ENCODE assay signal across 17 cellular contexts in the genomic region with DNA sequence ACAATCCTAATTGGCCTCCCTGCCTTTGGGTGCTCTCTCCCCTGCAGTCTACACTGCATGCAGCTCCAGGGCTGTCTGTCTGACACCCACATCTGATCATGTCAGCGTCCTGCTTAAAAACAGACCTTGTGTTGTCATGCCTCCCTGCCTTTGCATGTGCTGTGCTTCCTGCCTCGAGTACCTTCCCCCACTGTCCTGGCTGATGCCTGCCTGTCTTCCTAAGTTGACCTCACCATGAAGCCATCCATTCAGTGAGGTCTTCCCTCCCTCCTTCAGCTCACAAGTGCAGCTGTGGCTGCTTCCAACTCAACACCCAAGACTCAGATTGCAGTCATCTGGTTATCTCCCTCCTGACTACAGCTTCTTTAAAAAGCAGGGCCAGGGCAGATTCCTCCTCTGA. TPM values are rescaled to one million over a fixed set of nuclear protein-coding genes. Genes with fewer than 3 reads are reported as not detected.
DNase-seq lines count a peak whose midpoint lies in the region; TF ChIP-seq lines count a peak whose summit lies in the region.
"Had no signal": no experiment of that assay in that cellular context is flagged by ENCODE, and none has a peak within 500 bp of the region (broad histone marks: within the 10 kb centered on the region; RNA-seq: fewer than 3 reads in every experiment).

No MANE protein-coding gene starts in this region.

- H3K4me3 Mint-ChIP-seq in neural progenitor cell: no peak overlapping the region
- H3K4me3 Mint-ChIP-seq: CD8-positive, alpha-beta memory T cell; nephron had no signal

- no peak for TF ChIP-seq CTCF in GM10266 (IDR thresholded peaks at IDR 0.05; ENCODE audit: control insufficient read depth, insufficient read depth, low read depth, missing control alignments)
- no peak for TF ChIP-seq CTCF in neural progenitor cell (IDR thresholded peaks at IDR 0.05)
- no peak for TF ChIP-seq CTCF in esophagus squamous epithelium (IDR thresholded peaks at IDR 0.05)
- TF ChIP-seq CTCF in RWPE1 (conservative IDR thresholded peaks at IDR 0.05; ENCODE audit: low read depth): no peak
- TF ChIP-seq CTCF in tibial artery (IDR thresholded peaks at IDR 0.05): no peak

- DNase-seq in GM10266 (ENCODE audit: extremely low spot score) (peak; percentile 70), HK-2 (ENCODE audit: unreplicated experiment) (peak; percentile 22), caudate nucleus (lab: John Stamatoyannopoulos, UW) (peak in 1 of 61 donors; percentile 52), neural progenitor cell (ENCODE audit: low spot score) (no peak), esophagus squamous epithelium (lab: John Stamatoyannopoulos, UW) (no peak), RWPE1 (ENCODE audit: low spot score) (no peak), tibial artery (no peak), NOMO-1 treated with DMSO at 0.1 percent for 48 hours (lab: John Stamatoyannopoulos, UW; ENCODE audit: unreplicated experiment) (no peak)
- DNase-seq: activated CD4-positive, alpha-beta T cell treated with anti-CD3 and anti-CD28 coated beads for 1 hour; activated effector memory CD4-positive, alpha-beta T cell treated with anti-CD3 and anti-CD28 coated beads, Interleukin-2, amount 50 U/mL, for 16 hours; brain microvascular endothelial cell; CD8-positive, alpha-beta memory T cell; effector CD8-positive, alpha-beta T cell; left cardiac atrium; sigmoid colon; testis had no signal

- H3K4me1 ChIP-seq in neural progenitor cell (peaks cover 25% of the 10 kb centered on the region), esophagus squamous epithelium (peaks cover 14 to 84% (median 36%) of the 10 kb centered on the region in 3 donors), tibial artery (peaks cover 0 to 64% (median 24%) of the 10 kb centered on the region in 4 donors)
- H3K4me1 ChIP-seq: testis had no signal

- no peaks in the 10 kb centered on the region for H3K36me3 ChIP-seq in neural progenitor cell
- peaks cover 0 to 6% (median 0%) of the 10 kb centered on the region in 3 donors for H3K36me3 ChIP-seq in esophagus squamous epithelium
- H3K36me3 ChIP-seq in tibial artery: peaks cover 0 to 5% (median 0%) of the 10 kb centered on the region in 3 donors
- H3K36me3 ChIP-seq: brain microvascular endothelial cell had no signal

- H3K9me3 ChIP-seq in neural progenitor cell (ENCODE audit: low read depth): no peaks in the 10 kb centered on the region
- H3K9me3 ChIP-seq in esophagus squamous epithelium: no peaks in the 10 kb centered on the region
- no peaks in the 10 kb centered on the region for H3K9me3 ChIP-seq in tibial artery
- H3K9me3 ChIP-seq: sigmoid colon, testis had no signal

- H3K27ac ChIP-seq in caudate nucleus (ENCODE audit: low read depth, low read length) (peak overlapping the region; percentile 23), neural progenitor cell (no peak overlapping the region), esophagus squamous epithelium (no peak overlapping the region), RWPE1 (no peak overlapping the region), tibial artery (no peak overlapping the region)
- H3K27ac ChIP-seq: brain microvascular endothelial cell, testis had no signal

- TF ChIP-seq POLR2A in esophagus squamous epithelium (IDR thresholded peaks at IDR 0.05): no peak

- CTCF ChIA-PET in RWPE1 (lab: Yijun Ruan, JAX): interaction anchor here (0.7 kb wide), 1 partner anchor 19 kb away, joined by 3 read pairs; no protein-coding TSS in a partner anchor

- WGBS in esophagus squamous epithelium, 2 donors: 69 to 91% methylated on average over 1 to 2 of the region's 2 CpGs

- peaks cover 16% of the 10 kb centered on the region for H3F3A ChIP-seq in neural progenitor cell (ENCODE audit: low read depth)

- intact Hi-C loops in esophagus squamous epithelium (cut with DNase I): no loop called here
- intact Hi-C loops in tibial artery (cut with DNase I; ENCODE audit: low total_unique reads): loop anchor here (5.0 kb wide), 1 partner anchor 75 kb away; no protein-coding TSS in a partner anchor

- H3K27me3 Mint-ChIP-seq in neural progenitor cell (ENCODE audit: insufficient read depth, low read depth): peaks cover 2% of the 10 kb centered on the region

- H4K20me1 ChIP-seq in neural progenitor cell (ENCODE audit: low read depth): peaks cover 26% of the 10 kb centered on the region

- H3K4me1 Mint-ChIP-seq in neural progenitor cell: peaks cover 36% of the 10 kb centered on the region

- H2AFZ ChIP-seq in neural progenitor cell (replicated peaks): no peak overlapping the region

- H3K4me2 ChIP-seq in neural progenitor cell: no peak overlapping the region

- H3K27ac Mint-ChIP-seq in neural progenitor cell: peak overlapping the region; percentile 85

- H3K36me3 Mint-ChIP-seq in neural progenitor cell: peaks cover 4% of the 10 kb centered on the region

- no peaks in the 10 kb centered on the region for H3K27me3 ChIP-seq in neural progenitor cell
- no peaks in the 10 kb centered on the region for H3K27me3 ChIP-seq in esophagus squamous epithelium
- no peaks in the 10 kb centered on the region for H3K27me3 ChIP-seq in tibial artery
- H3K27me3 ChIP-seq: brain microvascular endothelial cell, sigmoid colon, testis had no signal

- POLR2A ChIA-PET in RWPE1 (lab: Yijun Ruan, JAX; ENCODE audit: low non-redundant PET): no interaction called here

- peaks cover 28% of the 10 kb centered on the region for H3K79me2 ChIP-seq in neural progenitor cell (ENCODE audit: low read depth)

- H3K9me3 Mint-ChIP-seq in neural progenitor cell: no peaks in the 10 kb centered on the region
- H3K9me3 Mint-ChIP-seq: CD8-positive, alpha-beta memory T cell; nephron had no signal

- H3K9ac ChIP-seq in neural progenitor cell: no peak overlapping the region

- H3K4me3 ChIP-seq in neural progenitor cell (no peak overlapping the region), esophagus squamous epithelium (no peak overlapping the region), tibial artery (no peak overlapping the region)
- H3K4me3 ChIP-seq: sigmoid colon, testis had no signal

RNA-seq across cellular contexts. Expression of a gene that starts 5.5 kb away (rescaled TPM):
- total RNA-seq in neural progenitor cell (ENCODE audit: low replicate concordance) (7.6 and 9.4 TPM in 2 replicates), esophagus squamous epithelium (10 to 100 TPM in 1 of 4 donors, 1 to 10 TPM in 3; 2.4 to 24.6 (median 7.6) TPM)
- total RNA-seq: CD8-positive, alpha-beta memory T cell had no signal

Comparison
In these comparisons a context has a peak if more than half of its experiments do, and no peak if none do; other contexts are left out.
1. DNase-seq: peak in GM10266 (single experiment) and HK-2 (single experiment); none in neural progenitor cell (single experiment), esophagus squamous epithelium (single experiment), RWPE1 (single experiment), tibial artery (0 of 2) and NOMO-1 treated with DMSO at 0.1 percent for 48 hours (single experiment).